ENCODE assay signal across 16 cellular contexts in genomic region chr11:33861366-33861765, GRCh38. TPM values are rescaled to one million over a fixed set of nuclear protein-coding genes. Genes with fewer than 3 reads are reported as not detected.
"Had no signal": no experiment of that assay in that cellular context is flagged by ENCODE, and none has a peak within 500 bp of the region (broad histone marks: within the 10 kb centered on the region; RNA-seq: fewer than 3 reads in every experiment).

No MANE protein-coding gene starts in this region.

- H3K4me1 Mint-ChIP-seq: activated CD4-positive, alpha-beta memory T cell treated with anti-CD3 and anti-CD28 coated beads, Interleukin-2, amount 10 ng/mL, durations not matched to agents 7 days and 5 days; activated CD4-positive, alpha-beta T cell treated with anti-CD3 and anti-CD28 coated beads for 36 hours; activated naive CD8-positive, alpha-beta T cell treated with anti-CD3 and anti-CD28 coated beads, Interleukin-2, amount 10 ng/mL, durations not matched to agents 7 days and 5 days; memory B cell had no signal

- ATAC-seq: activated CD4-positive, alpha-beta T cell treated with anti-CD3 and anti-CD28 coated beads for 36 hours; activated T-cell treated with anti-CD3 and anti-CD28 coated beads, Interleukin-2, amount 50 U/mL, for 72 hours; heart right ventricle; natural killer cell; sciatic nerve; stimulated activated memory B cell treated with anti-CD40 and anti-IgM and Interleukin-4, amounts not matched to agents 10 μg/mL and 1 μg/mL and 100 μg/mL, for 72 hours had no signal

- DNase-seq: activated CD4-positive, alpha-beta memory T cell treated with anti-CD3 and anti-CD28 coated beads, Interleukin-2, amount 10 ng/mL, durations not matched to agents 7 days and 5 days; activated CD4-positive, alpha-beta T cell treated with anti-CD3 and anti-CD28 coated beads for 36 hours; activated naive CD8-positive, alpha-beta T cell treated with anti-CD3 and anti-CD28 coated beads, Interleukin-2, amount 10 ng/mL, durations not matched to agents 7 days and 5 days; activated T-cell treated with anti-CD3 and anti-CD28 coated beads, Interleukin-2, amount 50 U/mL, for 72 hours; aorta; colonic mucosa; heart right ventricle; left ventricle myocardium inferior; natural killer cell; stimulated activated CD4-positive, alpha-beta T cell treated with anti-CD3 and anti-CD28 coated beads, Interleukin-1b, Interleukin-23, amount 100 ng/mL, for 48 hours; T-helper 9 cell; transverse colon had no signal

- H3K4me3 ChIP-seq: colonic mucosa, heart right ventricle, left ventricle myocardium inferior, spleen, transverse colon had no signal

- H3K9me3 Mint-ChIP-seq: activated CD4-positive, alpha-beta memory T cell treated with anti-CD3 and anti-CD28 coated beads, Interleukin-2, amount 10 ng/mL, durations not matched to agents 7 days and 5 days; activated naive CD8-positive, alpha-beta T cell treated with anti-CD3 and anti-CD28 coated beads, Interleukin-2, amount 10 ng/mL, durations not matched to agents 7 days and 5 days; activated T-cell treated with anti-CD3 and anti-CD28 coated beads, Interleukin-2, amount 50 U/mL, for 72 hours; memory B cell; natural killer cell; stimulated activated memory B cell treated with anti-CD40 and anti-IgM and Interleukin-4, amounts not matched to agents 10 μg/mL and 1 μg/mL and 100 μg/mL, for 72 hours had no signal

- H3K36me3 Mint-ChIP-seq: activated naive CD8-positive, alpha-beta T cell treated with anti-CD3 and anti-CD28 coated beads, Interleukin-2, amount 10 ng/mL, durations not matched to agents 7 days and 5 days; natural killer cell had no signal

- H3K27ac Mint-ChIP-seq: activated CD4-positive, alpha-beta memory T cell treated with anti-CD3 and anti-CD28 coated beads, Interleukin-2, amount 10 ng/mL, durations not matched to agents 7 days and 5 days; activated CD4-positive, alpha-beta T cell treated with anti-CD3 and anti-CD28 coated beads for 36 hours; activated naive CD8-positive, alpha-beta T cell treated with anti-CD3 and anti-CD28 coated beads, Interleukin-2, amount 10 ng/mL, durations not matched to agents 7 days and 5 days; activated T-cell treated with anti-CD3 and anti-CD28 coated beads, Interleukin-2, amount 50 U/mL, for 72 hours; memory B cell; natural killer cell; stimulated activated memory B cell treated with anti-CD40 and anti-IgM and Interleukin-4, amounts not matched to agents 10 μg/mL and 1 μg/mL and 100 μg/mL, for 72 hours had no signal

- H3K27me3 Mint-ChIP-seq: memory B cell; stimulated activated memory B cell treated with anti-CD40 and anti-IgM and Interleukin-4, amounts not matched to agents 10 μg/mL and 1 μg/mL and 100 μg/mL, for 72 hours had no signal

- H3K4me3 Mint-ChIP-seq: activated CD4-positive, alpha-beta memory T cell treated with anti-CD3 and anti-CD28 coated beads, Interleukin-2, amount 10 ng/mL, durations not matched to agents 7 days and 5 days; activated CD4-positive, alpha-beta T cell treated with anti-CD3 and anti-CD28 coated beads for 36 hours; activated naive CD8-positive, alpha-beta T cell treated with anti-CD3 and anti-CD28 coated beads, Interleukin-2, amount 10 ng/mL, durations not matched to agents 7 days and 5 days; activated T-cell treated with anti-CD3 and anti-CD28 coated beads, Interleukin-2, amount 50 U/mL, for 72 hours; memory B cell; natural killer cell; stimulated activated memory B cell treated with anti-CD40 and anti-IgM and Interleukin-4, amounts not matched to agents 10 μg/mL and 1 μg/mL and 100 μg/mL, for 72 hours had no signal

RNA-seq across cellular contexts. Expression of gene LMO2, which starts 30.5 kb away (rescaled TPM):
- total RNA-seq: activated CD4-positive, alpha-beta memory T cell treated with anti-CD3 and anti-CD28 coated beads, Interleukin-2, amount 10 ng/mL, durations not matched to agents 7 days and 5 days; activated CD4-positive, alpha-beta T cell treated with anti-CD3 and anti-CD28 coated beads for 36 hours; activated T-cell treated with anti-CD3 and anti-CD28 coated beads, Interleukin-2, amount 50 U/mL, for 72 hours had no signal
